In genomic region chr12:117821480-117822175, GRCh38 we compare ENCODE assay signal across 15 cellular contexts.
A peak's percentile ranks its signal among the peaks of the same experiment; 100 is the strongest.
DNase-seq lines count a peak whose midpoint lies in the region; TF ChIP-seq lines count a peak whose summit lies in the region.
"Had no signal": no experiment of that assay in that cellular context is flagged by ENCODE, and none has a peak within 500 bp of the region (broad histone marks: within the 10 kb centered on the region; RNA-seq: fewer than 3 reads in every experiment).

No MANE protein-coding gene starts in this region.

- H3F3A ChIP-seq in neural progenitor cell (ENCODE audit: low read depth), result peaks cover 11% of the 10 kb centered on the region

- H3K36me3 Mint-ChIP-seq in neural progenitor cell, result no peaks in the 10 kb centered on the region

- intact Hi-C loops in prostate gland (cut with DNase I), result no loop called here

- no peaks in the 10 kb centered on the region for H3K27me3 ChIP-seq in prostate gland (replicated peaks; ENCODE audit: insufficient read depth)
- H3K27me3 ChIP-seq in neural progenitor cell, result no peaks in the 10 kb centered on the region
- H3K27me3 ChIP-seq: BE2C had no signal

- DNase-seq in LoVo (ENCODE audit: low spot score), result peak; percentile 32
- peak; percentile 52 for DNase-seq in prostate gland (ENCODE audit: low spot score)
- no peak for DNase-seq in neural progenitor cell (ENCODE audit: low spot score)
- DNase-seq in NCI-H748 treated with DMSO at 0.1 percent for 48 hours (lab: John Stamatoyannopoulos, UW), result no peak
- no peak for DNase-seq in DMS153 treated with DMSO at 0.1 percent for 48 hours (lab: John Stamatoyannopoulos, UW; ENCODE audit: unreplicated experiment)
- DNase-seq: ACHN; BE2C; C1 segment of cervical spinal cord; CD4-positive, alpha-beta T cell; DMS53; DND-41; EL; H9 had no signal

- H3K36me3 ChIP-seq in prostate gland (no peaks in the 10 kb centered on the region), neural progenitor cell (no peaks in the 10 kb centered on the region)
- H3K36me3 ChIP-seq: BE2C had no signal

- H3K79me2 ChIP-seq in neural progenitor cell (ENCODE audit: low read depth), result no peaks in the 10 kb centered on the region

- WGBS in prostate gland, result 18% methylated on average over 6 of the region's 6 CpGs

- peak overlapping the region; percentile 96 for H3K27ac ChIP-seq in VCaP
- no peak overlapping the region for H3K27ac ChIP-seq in prostate gland
- no peak overlapping the region for H3K27ac ChIP-seq in neural progenitor cell

- H3K9me3 ChIP-seq in prostate gland, result no peaks in the 10 kb centered on the region
- no peaks in the 10 kb centered on the region for H3K9me3 ChIP-seq in neural progenitor cell (ENCODE audit: low read depth)
- H3K9me3 ChIP-seq: BE2C had no signal

- H4K20me1 ChIP-seq in neural progenitor cell (ENCODE audit: low read depth), result no peaks in the 10 kb centered on the region

- no peak overlapping the region for H3K4me2 ChIP-seq in neural progenitor cell

- H3K4me1 ChIP-seq in prostate gland (replicated peaks) (no peaks in the 10 kb centered on the region), neural progenitor cell (peaks cover 23% of the 10 kb centered on the region)
- H3K4me1 ChIP-seq: BE2C had no signal

- H3K9me3 Mint-ChIP-seq in neural progenitor cell, result no peaks in the 10 kb centered on the region
- H3K9me3 Mint-ChIP-seq: CD4-positive, alpha-beta T cell; H9 had no signal

- no peak overlapping the region for H3K4me3 Mint-ChIP-seq in neural progenitor cell
- H3K4me3 Mint-ChIP-seq: CD4-positive, alpha-beta T cell; H9 had no signal

- no peak for TF ChIP-seq CTCF in VCaP (conservative IDR thresholded peaks at IDR 0.05)
- TF ChIP-seq CTCF in prostate gland (IDR thresholded peaks at IDR 0.05), result no peak
- no peak for TF ChIP-seq CTCF in neural progenitor cell (IDR thresholded peaks at IDR 0.05)

- H3K9ac ChIP-seq in neural progenitor cell, result no peak overlapping the region

- no peak overlapping the region for H3K27ac Mint-ChIP-seq in neural progenitor cell
- H3K27ac Mint-ChIP-seq: CD4-positive, alpha-beta T cell; H9 had no signal

- no peak overlapping the region for H2AFZ ChIP-seq in neural progenitor cell (replicated peaks)

- H3K4me3 ChIP-seq in prostate gland (no peak overlapping the region), neural progenitor cell (no peak overlapping the region)
- H3K4me3 ChIP-seq: GM12878 had no signal

- peaks cover 30% of the 10 kb centered on the region for H3K4me1 Mint-ChIP-seq in neural progenitor cell

- no peak for TF ChIP-seq POLR2A in prostate gland (IDR thresholded peaks at IDR 0.05)

- peaks cover 3% of the 10 kb centered on the region for H3K27me3 Mint-ChIP-seq in neural progenitor cell (ENCODE audit: insufficient read depth, low read depth)

Comparison
In these comparisons a context has a peak if more than half of its experiments do, and no peak if none do; other contexts are left out.
1. DNase-seq: peak in LoVo (single experiment) and prostate gland (single experiment); none in neural progenitor cell (single experiment), NCI-H748 treated with DMSO at 0.1 percent for 48 hours (single experiment) and DMS153 treated with DMSO at 0.1 percent for 48 hours (single experiment).